8 cellular contexts compared by ENCODE assay signal in the genomic region with DNA sequence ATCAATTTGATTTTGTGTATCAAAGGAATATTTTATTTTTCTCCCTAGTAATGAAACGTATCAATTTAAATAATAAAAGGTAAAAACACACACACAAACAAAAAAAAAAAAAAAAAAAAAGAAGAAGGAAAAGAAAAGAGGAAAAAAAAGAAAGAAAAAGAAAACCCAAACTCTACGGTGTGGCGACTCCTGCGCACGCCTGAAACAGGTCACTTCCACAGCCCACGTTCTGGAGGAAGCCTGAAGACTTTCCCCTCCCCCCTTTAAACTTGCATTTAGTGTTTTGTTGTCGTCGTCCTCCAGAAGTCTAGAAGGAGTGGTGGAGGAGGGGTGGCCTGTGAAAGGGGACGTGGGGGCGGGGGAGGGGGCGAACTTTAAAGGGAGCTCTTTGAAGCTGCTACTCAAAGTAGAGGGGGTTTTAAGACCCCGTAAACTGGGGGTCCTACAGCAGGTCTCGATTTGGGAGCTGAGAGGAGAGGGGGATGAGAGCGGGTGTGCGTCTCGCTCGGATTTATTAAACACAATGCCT. TPM values are rescaled to one million over a fixed set of nuclear protein-coding genes. Genes with fewer than 3 reads are reported as not detected.
DNase-seq lines count a peak whose midpoint lies in the region; ATAC-seq and TF ChIP-seq lines count a peak whose summit lies in the region.

No MANE protein-coding gene starts in this region.

- H3K4me3 ChIP-seq in Panc1 (ENCODE audit: low read depth in 2 of 2, low read length in 2 of 2) (peak overlapping the region; percentile 57 to 92), coronary artery (peak overlapping the region; percentile 82), neuronal stem cell (ENCODE audit: low read length in 2 of 2) (peak overlapping the region in 1 of 2 donors; percentile 14)

- peak; percentile 26 for DNase-seq in NCI-H748 (lab: John Stamatoyannopoulos, UW; ENCODE audit: unreplicated experiment)
- no peak for DNase-seq in NCI-H748 treated with DMSO at 0.1 percent for 48 hours (lab: John Stamatoyannopoulos, UW)
- DNase-seq in Panc1 (ENCODE audit: low read depth, low spot score) = no peak
- no peak for DNase-seq in coronary artery (ENCODE audit: low spot score)
- no peak for DNase-seq in neuronal stem cell (ENCODE audit: low spot score)
- DNase-seq in UCSD-AML1 (lab: John Stamatoyannopoulos, UW; ENCODE audit: unreplicated experiment) = no peak
- DNase-seq in HT-29 (ENCODE audit: low spot score) = no peak

- H2AK5ac ChIP-seq in neuronal stem cell (ENCODE audit: low read depth, low read length) = no peak overlapping the region

- no peak overlapping the region for H2BK15ac ChIP-seq in neuronal stem cell (ENCODE audit: low read length)

- H3K36me3 ChIP-seq in Panc1 (ENCODE audit: control insufficient read depth, insufficient read depth, low read length) = no peaks in the 10 kb centered on the region
- H3K36me3 ChIP-seq in neuronal stem cell (replicated peaks in 1 of 2; ENCODE audit: control insufficient read depth in 2 of 2, insufficient read depth in 2 of 2, low read length in 2 of 2) = no peaks in the 10 kb centered on the region

- peak overlapping the region; percentile 46 for H3K4me2 ChIP-seq in neuronal stem cell (ENCODE audit: insufficient read depth, low read length, poor library complexity, severe bottlenecking)

- H3K27me3 ChIP-seq in Panc1 (ENCODE audit: control insufficient read depth, insufficient read depth, low read length) (no peaks in the 10 kb centered on the region), neuronal stem cell (ENCODE audit: control insufficient read depth in 3 of 3, insufficient read depth in 3 of 3, low read depth in 1 of 3, low read length in 3 of 3) (peaks cover 0 to 39% (median 14%) of the 10 kb centered on the region in 3 experiments)

- H3K79me1 ChIP-seq in neuronal stem cell (ENCODE audit: low read depth, low read length) = peaks cover 4% of the 10 kb centered on the region

- H3K9ac ChIP-seq in neuronal stem cell (ENCODE audit: low read depth, low read length, poor library complexity) = no peak overlapping the region

- POLR2A ChIA-PET in Panc1 (lab: Charles Lee) = interaction anchor here (0.7 to 1.4 kb wide), 5 partner anchors 335 to 666 kb away, joined by 4 to 18 read pairs (median 6); no protein-coding TSS in a partner anchor

- no peak overlapping the region for H4K8ac ChIP-seq in neuronal stem cell (ENCODE audit: low read depth, low read length)

- H3K27ac ChIP-seq in Panc1 (ENCODE audit: low read length) (peak overlapping the region; percentile 83), coronary artery (peak overlapping the region; percentile 2 to 59), neuronal stem cell (replicated peaks; ENCODE audit: low read length) (no peak overlapping the region)

- no peak overlapping the region for H2BK5ac ChIP-seq in neuronal stem cell (ENCODE audit: low read length)

- no peak for TF ChIP-seq CTCF in Panc1 (IDR thresholded peaks at IDR 0.05)
- TF ChIP-seq CTCF in coronary artery (IDR thresholded peaks at IDR 0.05) = no peak

- H3K4me1 ChIP-seq in Panc1 (ENCODE audit: control insufficient read depth, insufficient read depth, low read length) (peaks cover 24% of the 10 kb centered on the region), neuronal stem cell (ENCODE audit: control insufficient read depth in 2 of 2, insufficient read depth in 1 of 2, low read depth in 1 of 2, low read length in 2 of 2) (peaks cover 15 to 24% of the 10 kb centered on the region in 2 donors)

- WGBS in neuronal stem cell (ENCODE audit: extremely low coverage in 2 of 2, insufficient read length in 2 of 2, insufficient replicate concordance in 1 of 2), 2 donors = no CpG with 5 or more reads among the region's 17 CpGs

- no peak for ATAC-seq in Panc1
- ATAC-seq in GM18520 (IDR thresholded peaks at IDR 0.05; ENCODE audit: unreplicated experiment) = no peak

- H2BK12ac ChIP-seq in neuronal stem cell (ENCODE audit: low read length) = no peak overlapping the region

- no peaks in the 10 kb centered on the region for H3K9me3 ChIP-seq in Panc1 (ENCODE audit: control insufficient read depth, insufficient read depth, low read depth, low read length)
- H3K9me3 ChIP-seq in neuronal stem cell (replicated peaks in 1 of 2; ENCODE audit: control insufficient read depth in 2 of 2, insufficient read depth in 1 of 2, low read depth in 1 of 2, low read length in 2 of 2) = no peaks in the 10 kb centered on the region

- H2BK120ac ChIP-seq in neuronal stem cell (ENCODE audit: low read depth, low read length) = no peak overlapping the region

- intact Hi-C loops in Panc1 (cut with micrococcal nuclease; ENCODE audit: unreplicated experiment) = loop anchor here (10.0 kb wide), 2 partner anchors 365 to 525 kb away; no protein-coding TSS in a partner anchor

- BruUV-seq in Panc1 (replicated peaks; lab: Mats Ljungman, UMichigan) = no TSS peak

- H2AFZ ChIP-seq in neuronal stem cell (ENCODE audit: low read length) = peak overlapping the region; percentile 70

- CTCF ChIA-PET in Panc1 (lab: Charles Lee) = interaction anchor here (0.7 to 1.0 kb wide), 3 partner anchors 9 to 627 kb away, joined by 3 to 8 read pairs (median 5); no protein-coding TSS in a partner anchor

- H4K91ac ChIP-seq in neuronal stem cell (ENCODE audit: low read depth, low read length, poor library complexity) = no peak overlapping the region

- H3K14ac ChIP-seq in neuronal stem cell (ENCODE audit: low read length) = no peak overlapping the region

- in situ Hi-C loops in Panc1 (cut with HindIII; ENCODE audit: low pct_unique_long_range_greater_than_20kb, low sequenced_read_pairs) = no loop called here

- H3K18ac ChIP-seq in neuronal stem cell (ENCODE audit: low read length) = no peak overlapping the region

- no peak overlapping the region for H3K4ac ChIP-seq in neuronal stem cell (ENCODE audit: low read length)

- no peak overlapping the region for H3K23ac ChIP-seq in neuronal stem cell (ENCODE audit: low read depth, low read length, poor library complexity)

RNA-seq across cellular contexts. Expression of a gene that starts 2.3 kb away (rescaled TPM):
- total RNA-seq in Panc1 (2021; ENCODE audit: unreplicated experiment) = 132 TPM
- 94.7 TPM for polyA plus RNA-seq in Panc1 (2012; ENCODE audit: insufficient read length)
- polyA plus RNA-seq in neuronal stem cell (2013, experiment 1 of 2) = 27.4 TPM
- polyA plus RNA-seq in neuronal stem cell (2013, experiment 2 of 2) = 29.0 TPM
- total RNA-seq in HT-29 (2014; rRNA removed; shearing (Covaris generic)) = 59.1 and 77.6 TPM in 2 replicates
